ENCODE assay signal across 9 cellular contexts in the genomic region with DNA sequence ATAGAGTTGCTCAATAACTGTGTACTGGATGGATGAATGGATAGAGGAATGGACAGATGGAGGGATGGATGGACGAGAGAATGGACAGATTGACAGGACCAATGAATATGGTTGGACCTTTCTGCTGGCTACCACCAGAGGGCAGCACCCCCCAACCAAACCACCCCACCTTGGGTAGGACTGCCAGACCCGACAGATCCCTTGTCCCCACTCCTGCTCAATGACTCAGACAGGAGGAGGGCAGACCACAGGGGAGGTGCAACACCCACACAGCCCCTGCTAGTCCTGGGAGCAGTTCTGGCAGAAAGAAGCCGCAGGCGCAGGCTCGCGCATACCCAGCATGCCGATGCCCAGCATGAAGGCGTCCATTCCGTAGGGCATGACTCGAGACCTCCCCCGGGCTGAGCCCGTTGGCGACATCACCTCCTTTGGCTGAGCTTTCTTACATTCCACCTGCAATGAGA. TPM values are rescaled to one million over a fixed set of nuclear protein-coding genes. Genes with fewer than 3 reads are reported as not detected.
DNase-seq lines count a peak whose midpoint lies in the region; ATAC-seq and TF ChIP-seq lines count a peak whose summit lies in the region.
"Had no signal": no experiment of that assay in that cellular context is flagged by ENCODE, and none has a peak within 500 bp of the region (broad histone marks: within the 10 kb centered on the region; RNA-seq: fewer than 3 reads in every experiment).

No MANE protein-coding gene starts in this region.

- peak; percentile 44 for DNase-seq in GM06990 (ENCODE audit: extremely low read depth, insufficient read length)
- peak; percentile 68 for DNase-seq in MV-4-11 (lab: John Stamatoyannopoulos, UW)
- DNase-seq in T-helper 1 cell = peak; percentile 44 to 66 (median 56)
- DNase-seq in amniotic epithelial cell (ENCODE audit: low read depth) = peak; percentile 92
- DNase-seq in left ventricle myocardium inferior = peak; percentile 76
- peak; percentile 99 for DNase-seq in retinal pigment epithelial cell (ENCODE audit: low read depth)

- no peaks in the 10 kb centered on the region for H3K36me3 ChIP-seq in GM06990 (ENCODE audit: control insufficient read depth, insufficient read depth, low read length)
- H3K36me3 ChIP-seq in left ventricle myocardium inferior = no peaks in the 10 kb centered on the region

- ATAC-seq in HG03045 (IDR thresholded peaks at IDR 0.05; ENCODE audit: unreplicated experiment) (no peak), GM18861 (IDR thresholded peaks at IDR 0.05; ENCODE audit: unreplicated experiment) (no peak)

- intact Hi-C loops in left ventricle myocardium inferior (cut with micrococcal nuclease) = loop anchor here (5.0 to 10.0 kb wide), 2 partner anchors 78 to 206 kb away; a partner anchor contains a TSS

- H3K4me3 ChIP-seq in GM06990 (replicated peaks; ENCODE audit: low read depth, low read length) = no peak overlapping the region
- no peak overlapping the region for H3K4me3 ChIP-seq in left ventricle myocardium inferior
- no peak overlapping the region for H3K4me3 ChIP-seq in retinal pigment epithelial cell (ENCODE audit: low read length)

- H3K27me3 ChIP-seq in GM06990 (replicated peaks; ENCODE audit: control insufficient read depth, insufficient read depth, low read length) = no peaks in the 10 kb centered on the region; the same call in none of the 2 replicates
- peaks cover 6% of the 10 kb centered on the region for H3K27me3 ChIP-seq in left ventricle myocardium inferior (ENCODE audit: low read depth)

- H3K27ac ChIP-seq in left ventricle myocardium inferior (replicated peaks) = no peak overlapping the region

- TF ChIP-seq CTCF in GM06990 (IDR thresholded peaks at IDR 0.05; ENCODE audit: insufficient read depth, low read length, poor library complexity, severe bottlenecking) (peak; percentile 85), left ventricle myocardium inferior (IDR thresholded peaks at IDR 0.05; ENCODE audit: borderline replicate concordance) (peak; percentile 87), retinal pigment epithelial cell (conservative IDR thresholded peaks at IDR 0.05; ENCODE audit: low read depth, low read length) (peak; percentile 90)

- H3K9me3 ChIP-seq in left ventricle myocardium inferior (replicated peaks) = no peaks in the 10 kb centered on the region

- H3K4me1 ChIP-seq in left ventricle myocardium inferior = peaks cover 9% of the 10 kb centered on the region

RNA-seq across cellular contexts. Expression of a gene that starts 12.4 kb away (rescaled TPM):
- total RNA-seq in left ventricle myocardium inferior = 4.8 TPM
- total RNA-seq: mononuclear cell had no signal

RNA-seq across cellular contexts. Expression of a gene that starts 29.0 kb away (rescaled TPM):
- total RNA-seq in left ventricle myocardium inferior = not detected

RNA-seq across cellular contexts. Expression of a gene that starts 54.5 kb away (rescaled TPM):
- total RNA-seq in left ventricle myocardium inferior = 6.5 TPM

Comparison
In these comparisons a context has a peak if more than half of its experiments do, and no peak if none do; other contexts are left out.
1. DNase-seq: peak in every context shown above with its lines; median percentile 99 in retinal pigment epithelial cell; 92 in amniotic epithelial cell; 76 in left ventricle myocardium inferior; 68 in MV-4-11; 56 in T-helper 1 cell; 44 in GM06990.